16 cellular contexts compared by ENCODE assay signal in genomic region chr16:78252757-78253156, GRCh38.
DNase-seq lines count a peak whose midpoint lies in the region; ATAC-seq and TF ChIP-seq lines count a peak whose summit lies in the region.
"Had no signal": no experiment of that assay in that cellular context is flagged by ENCODE, and none has a peak within 500 bp of the region (broad histone marks: within the 10 kb centered on the region; RNA-seq: fewer than 3 reads in every experiment).

No MANE protein-coding gene starts in this region.

- peaks cover 60% of the 10 kb centered on the region for H3K4me1 Mint-ChIP-seq in Caco-2 (ENCODE audit: low read depth, unreplicated experiment)
- peaks cover 23% of the 10 kb centered on the region for H3K4me1 Mint-ChIP-seq in WTC11
- no peaks in the 10 kb centered on the region for H3K4me1 Mint-ChIP-seq in stimulated activated naive CD8-positive, alpha-beta T cell treated with anti-CD3 and anti-CD28 coated beads, Interleukin-15, amount 100 ng/mL, for 72 hours

- H3K9me3 Mint-ChIP-seq in Caco-2 (ENCODE audit: unreplicated experiment) = peaks cover 16% of the 10 kb centered on the region
- H3K9me3 Mint-ChIP-seq in WTC11 = no peaks in the 10 kb centered on the region; the same call in 1 of the 2 replicates
- H3K9me3 Mint-ChIP-seq in stimulated activated naive CD8-positive, alpha-beta T cell treated with anti-CD3 and anti-CD28 coated beads, Interleukin-15, amount 100 ng/mL, for 72 hours = no peaks in the 10 kb centered on the region

- H3K36me3 ChIP-seq in Caco-2 (ENCODE audit: control insufficient read depth, insufficient read depth, low read length) (no peaks in the 10 kb centered on the region), liver (ENCODE audit: control insufficient read depth in 4 of 4, insufficient read depth in 3 of 4, low read depth in 1 of 4, low read length in 3 of 4) (no peaks in the 10 kb centered on the region)
- H3K36me3 ChIP-seq: BE2C, HAP-1 had no signal

- H3K4me3 ChIP-seq in Caco-2 (ENCODE audit: low read depth, low read length) (no peak overlapping the region), liver (ENCODE audit: low read depth in 1 of 3, low read length in 3 of 3) (no peak overlapping the region)
- H3K4me3 ChIP-seq: A549, HAP-1 had no signal

- no peaks in the 10 kb centered on the region for H3K27me3 ChIP-seq in Caco-2 (replicated peaks; ENCODE audit: control insufficient read depth, insufficient read depth, low read length)
- H3K27me3 ChIP-seq in liver (ENCODE audit: control insufficient read depth in 4 of 4, insufficient read depth in 4 of 4, low read length in 3 of 4) = no peaks in the 10 kb centered on the region
- H3K27me3 ChIP-seq: BE2C had no signal

- intact Hi-C loops in Caco-2 (cut with micrococcal nuclease; ENCODE audit: unreplicated experiment) = no loop called here
- intact Hi-C loops in left colon (cut with DNase I, micrococcal nuclease) = no loop called here

- H3K9ac ChIP-seq in liver (ENCODE audit: low read depth in 1 of 2, low read length in 2 of 2) = no peak overlapping the region

- H3K4me3 Mint-ChIP-seq in Caco-2 (ENCODE audit: unreplicated experiment) (no peak overlapping the region), WTC11 (no peak overlapping the region)
- no peak overlapping the region for H3K4me3 Mint-ChIP-seq in stimulated activated naive CD8-positive, alpha-beta T cell treated with anti-CD3 and anti-CD28 coated beads, Interleukin-15, amount 100 ng/mL, for 72 hours
- H3K4me3 Mint-ChIP-seq: CD4-positive, alpha-beta memory T cell; HFFc6 had no signal

- POLR2A ChIA-PET in Caco-2 (lab: Charles Lee) = no interaction called here
- POLR2A ChIA-PET in WTC11 (lab: Charles Lee) = no interaction called here

- CTCF ChIA-PET in Caco-2 (lab: Charles Lee) (interaction anchor here (1.0 kb wide), 1 partner anchor 8 kb away, joined by 3 read pairs; no protein-coding TSS in a partner anchor), WTC11 (lab: Charles Lee) (interaction anchor here (1.3 kb wide), 1 partner anchor 184 kb away, joined by 3 read pairs; no protein-coding TSS in a partner anchor)

- WGBS in liver = 36% methylated on average over 5 of the region's 5 CpGs

- DNase-seq in Caco-2 = no peak
- DNase-seq in HuH-7.5 (ENCODE audit: low spot score) = peak; percentile 38
- no peak for DNase-seq in WTC11 (ENCODE audit: low spot score)
- DNase-seq in left colon = no peak
- no peak for DNase-seq in stimulated activated naive CD8-positive, alpha-beta T cell treated with anti-CD3 and anti-CD28 coated beads, Interleukin-15, amount 100 ng/mL, for 72 hours
- DNase-seq: BE2C; CD4-positive, alpha-beta memory T cell; DMS153; DMS79 treated with DMSO at 0.1 percent for 48 hours; EL; HFFc6 had no signal

- no TSS peak for BruUV-seq in Caco-2 (replicated peaks; lab: Mats Ljungman, UMichigan)

- H3K27me3 Mint-ChIP-seq in Caco-2 (ENCODE audit: insufficient read depth, unreplicated experiment) = no peaks in the 10 kb centered on the region
- no peaks in the 10 kb centered on the region for H3K27me3 Mint-ChIP-seq in WTC11 (ENCODE audit: low read depth)
- no peaks in the 10 kb centered on the region for H3K27me3 Mint-ChIP-seq in stimulated activated naive CD8-positive, alpha-beta T cell treated with anti-CD3 and anti-CD28 coated beads, Interleukin-15, amount 100 ng/mL, for 72 hours
- H3K27me3 Mint-ChIP-seq: CD4-positive, alpha-beta memory T cell had no signal

- TF ChIP-seq CTCF in Caco-2 (IDR thresholded peaks at IDR 0.05; ENCODE audit: insufficient read depth in 1 of 2, low read depth in 1 of 2, low read length in 1 of 2, severe bottlenecking in 1 of 2, unreplicated experiment in 1 of 2) (no peak), WTC11 (IDR thresholded peaks at IDR 0.05) (no peak), liver (IDR thresholded peaks at IDR 0.05; ENCODE audit: low read depth, low read length, missing input control) (no peak)

- H3K27ac ChIP-seq in liver (ENCODE audit: low read depth in 1 of 2, low read length in 2 of 2) = peak overlapping the region; percentile 6 to 45
- H3K27ac ChIP-seq: A549, C4-2B had no signal

- ATAC-seq in WTC11 (no peak), left colon (no peak), GM21717 (IDR thresholded peaks at IDR 0.05; ENCODE audit: unreplicated experiment) (no peak)
- no peak for ATAC-seq in stimulated activated naive CD8-positive, alpha-beta T cell treated with anti-CD3 and anti-CD28 coated beads, Interleukin-15, amount 100 ng/mL, for 72 hours
- ATAC-seq: A549 had no signal

- peaks cover 4% of the 10 kb centered on the region for H3K36me3 Mint-ChIP-seq in Caco-2 (ENCODE audit: insufficient read depth, unreplicated experiment)
- no peaks in the 10 kb centered on the region for H3K36me3 Mint-ChIP-seq in WTC11

- H3K4me1 ChIP-seq in Caco-2 = peaks cover 57% of the 10 kb centered on the region
- H3K4me1 ChIP-seq in liver (ENCODE audit: control insufficient read depth in 4 of 4, insufficient read depth in 4 of 4, low read length in 3 of 4) = peaks cover 7 to 31% (median 17%) of the 10 kb centered on the region in 4 donors
- H3K4me1 ChIP-seq: A549, BE2C, HAP-1 had no signal

- no peaks in the 10 kb centered on the region for H3K9me3 ChIP-seq in Caco-2
- no peaks in the 10 kb centered on the region for H3K9me3 ChIP-seq in liver (ENCODE audit: control insufficient read depth in 4 of 4, low read length in 3 of 4)
- H3K9me3 ChIP-seq: A549, BE2C, HAP-1 had no signal

- TF ChIP-seq RAD21 in liver (IDR thresholded peaks at IDR 0.05) = peak; percentile 49 to 56

- peak overlapping the region; percentile 53 for H3K27ac Mint-ChIP-seq in Caco-2 (ENCODE audit: unreplicated experiment)
- no peak overlapping the region for H3K27ac Mint-ChIP-seq in WTC11
- H3K27ac Mint-ChIP-seq in stimulated activated naive CD8-positive, alpha-beta T cell treated with anti-CD3 and anti-CD28 coated beads, Interleukin-15, amount 100 ng/mL, for 72 hours = peak overlapping the region in 1 of 2 donors; percentile 10
- H3K27ac Mint-ChIP-seq: CD4-positive, alpha-beta memory T cell; HFFc6 had no signal

TF ChIP-seq in WTC11, 78 proteins besides CTCF, POLR2A, EP300 and RAD21 (continues in another document):
- TF ChIP-seq MXD4 (CRISPR knock-in tag; IDR thresholded peaks at IDR 0.05; ENCODE audit: borderline replicate concordance) = no peak
- no peak for TF ChIP-seq HMGA2 (CRISPR knock-in tag; IDR thresholded peaks at IDR 0.05)
- peak; percentile 72 for TF ChIP-seq GABPB1 (CRISPR knock-in tag; IDR thresholded peaks at IDR 0.05)

TF ChIP-seq in liver, 16 proteins besides CTCF, POLR2A, EP300 and RAD21:
- TF ChIP-seq RXRA (IDR thresholded peaks at IDR 0.05) (peak; percentile 61 to 76), NR2F2 (IDR thresholded peaks at IDR 0.05) (no peak), REST (IDR thresholded peaks at IDR 0.05) (peak; percentile 11), JUND (IDR thresholded peaks at IDR 0.05) (peak in 1 of 2 donors; percentile 80), TAF1 (conservative IDR thresholded peaks at IDR 0.05) (no peak), HNF4A (conservative IDR thresholded peaks at IDR 0.05) (peak; percentile 90 to 91), HNF4G (IDR thresholded peaks at IDR 0.05) (peak; percentile 85), FOXA1 (IDR thresholded peaks at IDR 0.05) (peak; percentile 60), MAX (IDR thresholded peaks at IDR 0.05) (no peak), SP1 (IDR thresholded peaks at IDR 0.05) (peak; percentile 73), ZBTB33 (IDR thresholded peaks at IDR 0.05) (peak; percentile 63), FOXA2 (IDR thresholded peaks at IDR 0.05) (peak; percentile 91), GABPA (IDR thresholded peaks at IDR 0.05 in 1 of 2, conservative IDR thresholded peaks at IDR 0.05 in 1 of 2) (no peak), YY1 (IDR thresholded peaks at IDR 0.05) (peak; percentile 87)
